21 cellular contexts compared by ENCODE assay signal in the genomic region with DNA sequence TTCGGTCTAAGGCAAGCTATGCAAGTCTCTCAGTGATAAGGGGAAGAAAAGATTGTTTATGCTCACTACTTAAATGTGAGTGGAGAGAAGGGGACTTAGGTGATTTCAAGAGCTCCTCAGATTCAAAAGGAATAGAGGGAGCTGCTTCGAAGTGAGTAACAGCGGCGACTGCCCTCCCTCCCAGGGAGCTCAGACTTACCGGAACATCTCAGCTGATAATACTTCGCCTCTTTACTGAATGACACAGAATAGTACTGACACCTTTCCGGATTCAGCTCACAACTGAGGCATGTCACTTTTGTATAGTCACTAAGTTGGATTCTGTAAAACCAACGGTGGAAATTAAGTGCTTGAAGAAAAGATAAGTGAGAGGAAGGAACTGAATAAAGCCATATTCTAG.
"Had no signal": no experiment of that assay in that cellular context is flagged by ENCODE, and none has a peak within 500 bp of the region (broad histone marks: within the 10 kb centered on the region; RNA-seq: fewer than 3 reads in every experiment).

No MANE protein-coding gene starts in this region.

- H3K4me1 ChIP-seq: ascending aorta, colonic mucosa, psoas muscle, suprapubic skin, vagina had no signal

- H3K4me3 Mint-ChIP-seq: activated naive CD4-positive, alpha-beta T cell treated with anti-CD3 and anti-CD28 coated beads for 36 hours; central memory CD8-positive, alpha-beta T cell; stimulated activated naive CD8-positive, alpha-beta T cell treated with anti-CD3 and anti-CD28 coated beads, Interleukin-15, amount 100 ng/mL, for 72 hours had no signal

- H3K36me3 ChIP-seq: ascending aorta, colonic mucosa, ovary, transverse colon, vagina had no signal

- ATAC-seq: activated CD4-positive, CD25-positive, alpha-beta regulatory T cell treated with anti-CD3 and anti-CD28 coated beads, Interleukin-2, amount 50 U/mL, for 24 hours; left colon; psoas muscle; right cardiac atrium; stimulated activated naive CD8-positive, alpha-beta T cell treated with anti-CD3 and anti-CD28 coated beads, Interleukin-15, amount 100 ng/mL, for 72 hours had no signal

- H3K9me3 ChIP-seq: ascending aorta, colonic mucosa, ovary, psoas muscle, suprapubic skin, transverse colon, vagina had no signal

- DNase-seq: activated CD4-positive, alpha-beta T cell treated with anti-CD3 and anti-CD28 coated beads, Interleukin-2, amount 50 U/mL, for 48 hours; activated CD8-positive, alpha-beta memory T cell treated with anti-CD3 and anti-CD28 coated beads, Interleukin-2, amount 50 U/mL, for 4 hours; activated naive CD4-positive, alpha-beta T cell treated with anti-CD3 and anti-CD28 coated beads for 36 hours; colonic mucosa; erythroblast; foreskin melanocyte; glutamatergic neuron; hippocampal formation; islet precursor cell; left colon; midbrain; ovary; psoas muscle; right cardiac atrium; stimulated activated naive CD8-positive, alpha-beta T cell treated with anti-CD3 and anti-CD28 coated beads, Interleukin-15, amount 100 ng/mL, for 72 hours; transverse colon had no signal

- H3K27ac ChIP-seq: ascending aorta, colonic mucosa, ovary, psoas muscle, suprapubic skin, transverse colon, vagina had no signal

- H3K4me3 ChIP-seq: ascending aorta, colonic mucosa, ovary, psoas muscle, suprapubic skin, transverse colon, vagina had no signal

- H3K27me3 ChIP-seq: ascending aorta, colonic mucosa, ovary, suprapubic skin, transverse colon, vagina had no signal

- H3K27me3 Mint-ChIP-seq: central memory CD8-positive, alpha-beta T cell; stimulated activated naive CD8-positive, alpha-beta T cell treated with anti-CD3 and anti-CD28 coated beads, Interleukin-15, amount 100 ng/mL, for 72 hours had no signal

- H3K27ac Mint-ChIP-seq: activated naive CD4-positive, alpha-beta T cell treated with anti-CD3 and anti-CD28 coated beads for 36 hours; stimulated activated naive CD8-positive, alpha-beta T cell treated with anti-CD3 and anti-CD28 coated beads, Interleukin-15, amount 100 ng/mL, for 72 hours had no signal

- H3K9me3 Mint-ChIP-seq: activated naive CD4-positive, alpha-beta T cell treated with anti-CD3 and anti-CD28 coated beads for 36 hours; central memory CD8-positive, alpha-beta T cell; stimulated activated naive CD8-positive, alpha-beta T cell treated with anti-CD3 and anti-CD28 coated beads, Interleukin-15, amount 100 ng/mL, for 72 hours had no signal
